ENCODE assay signal across 10 cellular contexts in genomic region chrX:12702509-12703091, GRCh38.
DNase-seq lines count a peak whose midpoint lies in the region; ATAC-seq and TF ChIP-seq lines count a peak whose summit lies in the region.
"Had no signal": no experiment of that assay in that cellular context is flagged by ENCODE, and none has a peak within 500 bp of the region (broad histone marks: within the 10 kb centered on the region; RNA-seq: fewer than 3 reads in every experiment).

No MANE protein-coding gene starts in this region.

- no peaks in the 10 kb centered on the region for H3K79me2 ChIP-seq in OCI-LY7 (ENCODE audit: insufficient read depth, low read depth, low read length)

- DNase-seq in AG04450 (ENCODE audit: low read depth, low spot score) (no peak), Daoy (ENCODE audit: low read depth) (peak; percentile 1), OCI-LY7 (ENCODE audit: low spot score) (peak; percentile 10), fibroblast of peridontal ligament (ENCODE audit: extremely low read depth) (peak; percentile 3), hippocampal formation (lab: John Stamatoyannopoulos, UW) (no peak), psoas muscle (no peak)
- DNase-seq: effector CD8-positive, alpha-beta T cell had no signal

- H2AFZ ChIP-seq in OCI-LY7 (ENCODE audit: low read length), result no peak overlapping the region

- H3K4me2 ChIP-seq in OCI-LY7 (ENCODE audit: low read length), result no peak overlapping the region

- H3K4me1 ChIP-seq in OCI-LY7 (ENCODE audit: insufficient read depth, low read length, poor library complexity, severe bottlenecking) (no peaks in the 10 kb centered on the region), psoas muscle (no peaks in the 10 kb centered on the region)

- POLR2A ChIA-PET in AG04450 (lab: Yijun Ruan, JAX) (no interaction called here), OCI-LY7 (lab: Charles Lee) (no interaction called here)

- CTCF ChIA-PET in AG04450 (lab: Charles Lee) (interaction anchor here (0.9 to 1.9 kb wide), 6 partner anchors 11 to 916 kb away, joined by 3 to 16 read pairs (median 8); no protein-coding TSS in a partner anchor), OCI-LY7 (lab: Charles Lee; ENCODE audit: unreplicated experiment) (no interaction called here)

- H3K27me3 ChIP-seq in AG04450 (ENCODE audit: control insufficient read depth, insufficient read depth, low read length), result no peaks in the 10 kb centered on the region
- peaks cover 0 to 6% (median 0%) of the 10 kb centered on the region in 3 donors for H3K27me3 ChIP-seq in psoas muscle (ENCODE audit: insufficient read depth in 3 of 3, low read length in 2 of 3)
- H3K27me3 ChIP-seq: neutrophil had no signal

- TF ChIP-seq CTCF in AG04450 (IDR thresholded peaks at IDR 0.05; ENCODE audit: low read depth, low read length) (peak; percentile 38), OCI-LY7 (conservative IDR thresholded peaks at IDR 0.05; ENCODE audit: low read length) (peak; percentile 51), psoas muscle (IDR thresholded peaks at IDR 0.05) (no peak)

- BruUV-seq in OCI-LY7 (replicated peaks; lab: Mats Ljungman, UMichigan), result no TSS peak

- ATAC-seq in GM19035 (IDR thresholded peaks at IDR 0.05; ENCODE audit: unreplicated experiment) (no peak), psoas muscle (no peak), HG02571 (IDR thresholded peaks at IDR 0.05; ENCODE audit: unreplicated experiment) (no peak)

- no peaks in the 10 kb centered on the region for H3K9me3 ChIP-seq in AG04450 (ENCODE audit: control insufficient read depth, insufficient read depth, low read length)
- H3K9me3 ChIP-seq in OCI-LY7 (ENCODE audit: low read length), result no peaks in the 10 kb centered on the region
- H3K9me3 ChIP-seq in psoas muscle, result no peaks in the 10 kb centered on the region
- H3K9me3 ChIP-seq: neutrophil had no signal

- H3K9me2 ChIP-seq in OCI-LY7 (ENCODE audit: insufficient read depth, low read length), result no peaks in the 10 kb centered on the region

- H3K36me3 ChIP-seq in OCI-LY7 (ENCODE audit: insufficient read depth, low read length) (no peaks in the 10 kb centered on the region), psoas muscle (ENCODE audit: insufficient read depth in 1 of 2, low read depth in 1 of 2) (no peaks in the 10 kb centered on the region)
- H3K36me3 ChIP-seq: neutrophil had no signal

- H3K4me3 ChIP-seq in AG04450 (ENCODE audit: low read depth, low read length) (no peak overlapping the region), OCI-LY7 (ENCODE audit: low read depth, low read length, poor library complexity, severe bottlenecking) (no peak overlapping the region), psoas muscle (no peak overlapping the region)

- intact Hi-C loops in OCI-LY7 (cut with micrococcal nuclease; ENCODE audit: unreplicated experiment) (loop anchor here (2.0 kb wide), 1 partner anchor 198 kb away; no protein-coding TSS in a partner anchor), psoas muscle (cut with DNase I) (loop anchor here in 1 of 2 donors (5.0 kb wide), 1 partner anchor 620 kb away; no protein-coding TSS in a partner anchor)

- 54 to 64% (median 59%) methylated on average over 3 of the region's 3 CpGs for WGBS in psoas muscle, 3 donors

- H4K20me1 ChIP-seq in OCI-LY7 (ENCODE audit: insufficient read depth, low read length), result no peaks in the 10 kb centered on the region

- H3K27ac ChIP-seq in AG04450 (ENCODE audit: low read depth, low read length) (no peak overlapping the region), OCI-LY7 (ENCODE audit: low read depth, low read length, poor library complexity, severe bottlenecking) (no peak overlapping the region), psoas muscle (no peak overlapping the region)
- H3K27ac ChIP-seq: neutrophil had no signal

Comparison
In these comparisons a context has a peak if more than half of its experiments do, and no peak if none do; other contexts are left out.
1. DNase-seq: peak in Daoy (single experiment), OCI-LY7 (single experiment) and fibroblast of peridontal ligament (single experiment); none in AG04450 (single experiment), hippocampal formation (0 of 2) and psoas muscle (0 of 2).